Comparison of ENCODE assay signal across 8 cellular contexts in the genomic region with DNA sequence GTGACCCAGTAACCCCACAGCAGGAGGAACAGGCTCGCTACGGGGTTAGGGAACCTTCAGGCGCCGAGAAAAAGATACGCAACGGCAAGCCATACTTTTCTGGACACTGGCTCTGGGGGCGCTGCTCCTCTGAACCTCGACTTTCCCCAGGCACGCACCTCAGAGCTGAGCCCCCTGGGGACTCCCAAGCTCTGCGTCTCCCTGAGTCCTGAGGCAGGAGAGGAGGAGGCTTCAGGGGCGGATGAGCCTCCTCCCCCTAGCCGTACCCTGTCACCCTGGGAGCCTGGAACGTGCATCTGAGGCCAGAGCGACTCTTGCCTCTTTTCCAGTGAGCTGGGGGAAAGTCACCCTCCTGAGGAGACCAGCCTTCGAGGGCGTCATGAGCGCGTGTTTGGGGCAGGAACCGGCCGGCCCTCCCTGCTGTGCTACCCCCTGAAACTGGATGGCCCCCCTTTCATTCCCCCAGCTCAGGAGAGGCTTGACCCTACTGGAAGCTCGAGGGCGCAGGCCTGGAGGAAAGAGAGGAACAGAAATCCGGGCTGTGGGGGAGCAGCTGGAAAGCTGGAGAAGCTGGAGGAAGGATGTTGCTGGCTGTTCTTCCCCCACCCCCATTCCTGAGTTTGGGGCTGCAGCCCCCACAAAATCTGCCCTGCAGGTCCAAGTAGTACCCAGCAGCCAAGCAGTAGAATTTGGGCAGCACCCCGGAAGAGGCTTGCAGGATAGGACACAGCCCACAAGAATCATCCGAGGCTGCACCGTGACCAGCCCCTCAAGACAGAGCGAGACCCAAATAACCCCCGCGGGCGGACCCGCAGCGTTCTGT. TPM values are rescaled to one million over a fixed set of nuclear protein-coding genes. Genes with fewer than 3 reads are reported as not detected.
A peak's percentile ranks its signal among the peaks of the same experiment; 100 is the strongest.
DNase-seq lines count a peak whose midpoint lies in the region; ATAC-seq and TF ChIP-seq lines count a peak whose summit lies in the region.

No MANE protein-coding gene starts in this region.

- H3K36me3 ChIP-seq in colonic mucosa: no peaks in the 10 kb centered on the region

- H3K27me3 ChIP-seq in colonic mucosa: peaks cover 64% of the 10 kb centered on the region

- H3K4me3 ChIP-seq in colonic mucosa: peak overlapping the region; percentile 29

- intact Hi-C loops in activated CD4-positive, alpha-beta memory T cell treated with anti-CD3 and anti-CD28 coated beads for 36 hours (cut with micrococcal nuclease): loop anchor here (2.0 kb wide), 1 partner anchor 41 kb away; no protein-coding TSS in a partner anchor
- intact Hi-C loops in colonic mucosa (cut with DNase I): loop anchor here (2.0 to 10.0 kb wide), 2 partner anchors 71 to 195 kb away; no protein-coding TSS in a partner anchor

- no peak overlapping the region for H3K9ac ChIP-seq in colonic mucosa (ENCODE audit: low read depth in 2 of 2, low read length in 2 of 2)

- H3K4me1 Mint-ChIP-seq in activated CD4-positive, alpha-beta memory T cell treated with anti-CD3 and anti-CD28 coated beads for 36 hours (ENCODE audit: low read depth): peaks cover 5% of the 10 kb centered on the region
- peaks cover 12% of the 10 kb centered on the region for H3K4me1 Mint-ChIP-seq in activated CD4-positive, alpha-beta memory T cell treated with anti-CD3 and anti-CD28 coated beads, Interleukin-2, amount 10 ng/mL, durations not matched to agents 7 days and 5 days
- H3K4me1 Mint-ChIP-seq in stimulated activated effector memory CD8-positive, alpha-beta T cell treated with anti-CD3 and anti-CD28 coated beads, Interleukin-12 subunit alpha, Interleukin-12 subunit beta, amount 100 ng/mL, for 72 hours: peaks cover 28% of the 10 kb centered on the region

- CTCF ChIA-PET in activated CD4-positive, alpha-beta memory T cell treated with anti-CD3 and anti-CD28 coated beads for 36 hours (lab: Charles Lee): interaction anchor here (0.6 to 10.8 kb wide), 39 partner anchors 9 to 531 kb away, joined by 3 to 185 read pairs (median 6); partner anchors contain the start of genes POLG and TICRR
- CTCF ChIA-PET in activated CD4-positive, alpha-beta memory T cell treated with anti-CD3 and anti-CD28 coated beads, Interleukin-2, amount 10 ng/mL, durations not matched to agents 7 days and 5 days (lab: Charles Lee): interaction anchor here (0.6 to 5.3 kb wide), 34 partner anchors 7 to 492 kb away, joined by 3 to 142 read pairs (median 10); partner anchors contain the start of genes FANCI and POLG

- H3K36me3 Mint-ChIP-seq in activated CD4-positive, alpha-beta memory T cell treated with anti-CD3 and anti-CD28 coated beads for 36 hours: no peaks in the 10 kb centered on the region
- no peaks in the 10 kb centered on the region for H3K36me3 Mint-ChIP-seq in activated CD4-positive, alpha-beta memory T cell treated with anti-CD3 and anti-CD28 coated beads, Interleukin-2, amount 10 ng/mL, durations not matched to agents 7 days and 5 days (ENCODE audit: low read depth)
- no peaks in the 10 kb centered on the region for H3K36me3 Mint-ChIP-seq in stimulated activated effector memory CD8-positive, alpha-beta T cell treated with anti-CD3 and anti-CD28 coated beads, Interleukin-12 subunit alpha, Interleukin-12 subunit beta, amount 100 ng/mL, for 72 hours

- H3K27ac Mint-ChIP-seq in activated CD4-positive, alpha-beta memory T cell treated with anti-CD3 and anti-CD28 coated beads for 36 hours: no peak overlapping the region
- H3K27ac Mint-ChIP-seq in activated CD4-positive, alpha-beta memory T cell treated with anti-CD3 and anti-CD28 coated beads, Interleukin-2, amount 10 ng/mL, durations not matched to agents 7 days and 5 days: no peak overlapping the region
- H3K27ac Mint-ChIP-seq in stimulated activated effector memory CD8-positive, alpha-beta T cell treated with anti-CD3 and anti-CD28 coated beads, Interleukin-12 subunit alpha, Interleukin-12 subunit beta, amount 100 ng/mL, for 72 hours: no peak overlapping the region

- H3K9me3 Mint-ChIP-seq in activated CD4-positive, alpha-beta memory T cell treated with anti-CD3 and anti-CD28 coated beads for 36 hours: no peaks in the 10 kb centered on the region
- H3K9me3 Mint-ChIP-seq in activated CD4-positive, alpha-beta memory T cell treated with anti-CD3 and anti-CD28 coated beads, Interleukin-2, amount 10 ng/mL, durations not matched to agents 7 days and 5 days: no peaks in the 10 kb centered on the region
- no peaks in the 10 kb centered on the region for H3K9me3 Mint-ChIP-seq in stimulated activated effector memory CD8-positive, alpha-beta T cell treated with anti-CD3 and anti-CD28 coated beads, Interleukin-12 subunit alpha, Interleukin-12 subunit beta, amount 100 ng/mL, for 72 hours

- POLR2A ChIA-PET in activated CD4-positive, alpha-beta memory T cell treated with anti-CD3 and anti-CD28 coated beads for 36 hours (lab: Charles Lee): no interaction called here
- POLR2A ChIA-PET in activated CD4-positive, alpha-beta memory T cell treated with anti-CD3 and anti-CD28 coated beads, Interleukin-2, amount 10 ng/mL, durations not matched to agents 7 days and 5 days (lab: Charles Lee): interaction anchor here (1.2 to 1.6 kb wide), 3 partner anchors 25 to 57 kb away, joined by 3 to 5 read pairs (median 4); partner anchors contain the start of gene POLG

- H3K4me1 ChIP-seq in colonic mucosa: peaks cover 9% of the 10 kb centered on the region

- DNase-seq in activated CD4-positive, alpha-beta memory T cell treated with anti-CD3 and anti-CD28 coated beads for 36 hours: no peak
- DNase-seq in activated CD4-positive, alpha-beta memory T cell treated with anti-CD3 and anti-CD28 coated beads, Interleukin-2, amount 10 ng/mL, durations not matched to agents 7 days and 5 days: no peak
- DNase-seq in NCI-H69 (lab: John Stamatoyannopoulos, UW) (peak; percentile 13), colonic mucosa (no peak), LoVo (ENCODE audit: low spot score) (no peak), NCI-H1436 (lab: John Stamatoyannopoulos, UW) (no peak)
- no peak for DNase-seq in stimulated activated effector memory CD8-positive, alpha-beta T cell treated with anti-CD3 and anti-CD28 coated beads, Interleukin-12 subunit alpha, Interleukin-12 subunit beta, amount 100 ng/mL, for 72 hours (ENCODE audit: low spot score in 2 of 2)

- peaks cover 74% of the 10 kb centered on the region for H3K27me3 Mint-ChIP-seq in activated CD4-positive, alpha-beta memory T cell treated with anti-CD3 and anti-CD28 coated beads for 36 hours
- peaks cover 86% of the 10 kb centered on the region for H3K27me3 Mint-ChIP-seq in activated CD4-positive, alpha-beta memory T cell treated with anti-CD3 and anti-CD28 coated beads, Interleukin-2, amount 10 ng/mL, durations not matched to agents 7 days and 5 days

- peak overlapping the region; percentile 29 for H3K4me3 Mint-ChIP-seq in activated CD4-positive, alpha-beta memory T cell treated with anti-CD3 and anti-CD28 coated beads for 36 hours
- H3K4me3 Mint-ChIP-seq in activated CD4-positive, alpha-beta memory T cell treated with anti-CD3 and anti-CD28 coated beads, Interleukin-2, amount 10 ng/mL, durations not matched to agents 7 days and 5 days: no peak overlapping the region
- H3K4me3 Mint-ChIP-seq in stimulated activated effector memory CD8-positive, alpha-beta T cell treated with anti-CD3 and anti-CD28 coated beads, Interleukin-12 subunit alpha, Interleukin-12 subunit beta, amount 100 ng/mL, for 72 hours: peak overlapping the region; percentile 70

- H3K9me3 ChIP-seq in colonic mucosa: no peaks in the 10 kb centered on the region

- no peak overlapping the region for H3K27ac ChIP-seq in colonic mucosa

- no peak for TF ChIP-seq CTCF in colonic mucosa (IDR thresholded peaks at IDR 0.05)

- no peak for ATAC-seq in stimulated activated effector memory CD8-positive, alpha-beta T cell treated with anti-CD3 and anti-CD28 coated beads, Interleukin-12 subunit alpha, Interleukin-12 subunit beta, amount 100 ng/mL, for 72 hours
- no peak for ATAC-seq in HG03521 (IDR thresholded peaks at IDR 0.05; ENCODE audit: unreplicated experiment)

RNA-seq across cellular contexts. Expression of gene POLG, which starts 25.1 kb away (rescaled TPM):
- 10 to 100 TPM; 94.8 to 97.4 TPM for total RNA-seq in activated CD4-positive, alpha-beta memory T cell treated with anti-CD3 and anti-CD28 coated beads for 36 hours
- 100 to 1,000 TPM; 106 to 109 TPM for total RNA-seq in activated CD4-positive, alpha-beta memory T cell treated with anti-CD3 and anti-CD28 coated beads, Interleukin-2, amount 10 ng/mL, durations not matched to agents 7 days and 5 days
- total RNA-seq in colonic mucosa: 10 to 100 TPM; 70.8 to 86.8 TPM
